Comparison of ENCODE assay signal across 31 cellular contexts in genomic region chr5:4643190-4643589, GRCh38.
"Had no signal": no experiment of that assay in that cellular context is flagged by ENCODE, and none has a peak within 500 bp of the region (broad histone marks: within the 10 kb centered on the region; RNA-seq: fewer than 3 reads in every experiment).

No MANE protein-coding gene starts in this region.

- ATAC-seq: activated CD4-positive, alpha-beta T cell treated with anti-CD3 and anti-CD28 coated beads for 36 hours; activated naive CD4-positive, alpha-beta T cell treated with anti-CD3 and anti-CD28 coated beads, Interleukin-2, amount 50 U/mL, for 72 hours; activated T-cell treated with anti-CD3 and anti-CD28 coated beads, Interleukin-2, amount 50 U/mL, for 72 hours; gastrocnemius medialis; left cardiac atrium; left ventricle myocardium superior; psoas muscle; stimulated activated memory B cell treated with anti-CD40 and anti-IgM and Interleukin-4, amounts not matched to agents 10 μg/mL and 1 μg/mL and 100 μg/mL, for 72 hours; stimulated activated naive CD8-positive, alpha-beta T cell treated with anti-CD3 and anti-CD28 coated beads, Interleukin-15, amount 100 ng/mL, for 72 hours had no signal

- H3K27ac ChIP-seq: breast epithelium, gastrocnemius medialis, hepatocyte, ovary, psoas muscle, upper lobe of left lung, vagina had no signal

- H3K9me3 Mint-ChIP-seq: stimulated activated memory B cell treated with anti-CD40 and anti-IgM and Interleukin-4, amounts not matched to agents 10 μg/mL and 1 μg/mL and 100 μg/mL, for 72 hours had no signal

- H3K9me3 ChIP-seq: breast epithelium, gastrocnemius medialis, ovary, psoas muscle, vagina had no signal

- H3K36me3 Mint-ChIP-seq: naive B cell; stimulated activated memory B cell treated with anti-CD40 and anti-IgM and Interleukin-4, amounts not matched to agents 10 μg/mL and 1 μg/mL and 100 μg/mL, for 72 hours had no signal

- H3K27me3 ChIP-seq: breast epithelium, gastrocnemius medialis, hepatocyte, ovary, upper lobe of left lung, vagina had no signal

- H3K4me3 ChIP-seq: breast epithelium, gastrocnemius medialis, hepatocyte, ovary, psoas muscle, smooth muscle cell, upper lobe of left lung, vagina had no signal

- H3K4me1 Mint-ChIP-seq: activated CD4-positive, alpha-beta T cell treated with anti-CD3 and anti-CD28 coated beads for 36 hours; central memory CD8-positive, alpha-beta T cell; naive B cell; stimulated activated memory B cell treated with anti-CD40 and anti-IgM and Interleukin-4, amounts not matched to agents 10 μg/mL and 1 μg/mL and 100 μg/mL, for 72 hours; stimulated activated naive CD8-positive, alpha-beta T cell treated with anti-CD3 and anti-CD28 coated beads, Interleukin-15, amount 100 ng/mL, for 72 hours had no signal

- FAIRE-seq: colon, endometrium had no signal

- H3K79me2 ChIP-seq: hepatocyte had no signal

- DNase-seq: activated CD4-positive, alpha-beta T cell treated with anti-CD3 and anti-CD28 coated beads for 36 hours; activated CD4-positive, alpha-beta T cell treated with anti-CD3 and anti-CD28 coated beads, Interleukin-2, amount 50 U/mL, for 4 hours; activated CD4-positive, CD25-positive, alpha-beta regulatory T cell; activated naive CD4-positive, alpha-beta T cell; activated T-cell treated with anti-CD3 and anti-CD28 coated beads for 4 hours; activated T-cell treated with anti-CD3 and anti-CD28 coated beads, Interleukin-2, amount 50 U/mL, for 72 hours; dermis blood vessel endothelial cell; effector CD4-positive, alpha-beta T cell; gastrocnemius medialis; islet precursor cell; left cardiac atrium; left ventricle myocardium superior; naive B cell; nephron progenitor cell; ovary; psoas muscle; stimulated activated CD4-positive, alpha-beta T cell treated with anti-CD3 and anti-CD28 coated beads, Interleukin-1b, Interleukin-23, amount 100 ng/mL, for 48 hours; stimulated activated CD4-positive, alpha-beta T cell treated with anti-CD3 and anti-CD28 coated beads, Interleukin-4, amount 100 ng/mL, for 4 hours; stimulated activated CD8-positive, alpha-beta memory T cell treated with anti-CD3 and anti-CD28 coated beads, Interleukin-4, amount 100 ng/mL, for 48 hours; stimulated activated naive CD8-positive, alpha-beta T cell treated with anti-CD3 and anti-CD28 coated beads, Interleukin-15, amount 100 ng/mL, for 72 hours; substantia nigra; upper lobe of left lung had no signal

- H2AFZ ChIP-seq: hepatocyte had no signal

- H3K27me3 Mint-ChIP-seq: activated CD4-positive, alpha-beta T cell treated with anti-CD3 and anti-CD28 coated beads for 36 hours; central memory CD8-positive, alpha-beta T cell; stimulated activated memory B cell treated with anti-CD40 and anti-IgM and Interleukin-4, amounts not matched to agents 10 μg/mL and 1 μg/mL and 100 μg/mL, for 72 hours; stimulated activated naive CD8-positive, alpha-beta T cell treated with anti-CD3 and anti-CD28 coated beads, Interleukin-15, amount 100 ng/mL, for 72 hours had no signal

- H3K27ac Mint-ChIP-seq: activated CD4-positive, alpha-beta T cell treated with anti-CD3 and anti-CD28 coated beads for 36 hours; activated naive CD4-positive, alpha-beta T cell treated with anti-CD3 and anti-CD28 coated beads, Interleukin-2, amount 50 U/mL, for 72 hours; activated T-cell treated with anti-CD3 and anti-CD28 coated beads, Interleukin-2, amount 50 U/mL, for 72 hours; naive B cell; nephron progenitor cell; stimulated activated memory B cell treated with anti-CD40 and anti-IgM and Interleukin-4, amounts not matched to agents 10 μg/mL and 1 μg/mL and 100 μg/mL, for 72 hours; stimulated activated naive CD8-positive, alpha-beta T cell treated with anti-CD3 and anti-CD28 coated beads, Interleukin-15, amount 100 ng/mL, for 72 hours had no signal

- H3K36me3 ChIP-seq: breast epithelium, gastrocnemius medialis, ovary, upper lobe of left lung, vagina had no signal

- H3K4me1 ChIP-seq: breast epithelium, gastrocnemius medialis, psoas muscle, upper lobe of left lung, vagina had no signal

- H3K4me3 Mint-ChIP-seq: activated CD4-positive, alpha-beta T cell treated with anti-CD3 and anti-CD28 coated beads for 36 hours; activated T-cell treated with anti-CD3 and anti-CD28 coated beads, Interleukin-2, amount 50 U/mL, for 72 hours; central memory CD8-positive, alpha-beta T cell; naive B cell; nephron progenitor cell; stimulated activated memory B cell treated with anti-CD40 and anti-IgM and Interleukin-4, amounts not matched to agents 10 μg/mL and 1 μg/mL and 100 μg/mL, for 72 hours; stimulated activated naive CD8-positive, alpha-beta T cell treated with anti-CD3 and anti-CD28 coated beads, Interleukin-15, amount 100 ng/mL, for 72 hours had no signal

- H3K4me2 ChIP-seq: hepatocyte, smooth muscle cell had no signal
